15 cellular contexts compared by ENCODE assay signal in the genomic region with DNA sequence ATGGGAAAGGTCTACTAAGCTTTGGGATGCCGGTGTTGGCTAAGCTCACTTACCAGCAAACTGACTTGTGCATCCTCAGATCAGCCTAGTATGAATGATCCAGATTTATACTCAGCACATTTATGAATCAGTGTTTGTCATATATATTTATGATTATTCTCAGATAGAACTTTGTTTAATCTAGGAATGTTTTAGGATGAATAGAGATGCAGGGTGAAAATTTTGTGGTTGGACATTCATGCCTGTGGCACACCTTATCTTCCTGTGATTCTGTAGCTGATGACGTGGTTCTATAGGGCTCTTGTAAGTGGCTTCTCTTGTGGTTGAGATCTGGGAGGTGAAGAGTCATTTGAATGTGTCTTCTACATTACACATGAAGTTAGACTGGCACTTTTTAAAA. TPM values are rescaled to one million over a fixed set of nuclear protein-coding genes. Genes with fewer than 3 reads are reported as not detected.
DNase-seq lines count a peak whose midpoint lies in the region; ATAC-seq, FAIRE-seq and TF ChIP-seq lines count a peak whose summit lies in the region.
"Had no signal": no experiment of that assay in that cellular context is flagged by ENCODE, and none has a peak within 500 bp of the region (broad histone marks: within the 10 kb centered on the region; RNA-seq: fewer than 3 reads in every experiment).

No MANE protein-coding gene starts in this region.

- ATAC-seq in DND-41 (ENCODE audit: insufficient read depth, low read depth), result peak; percentile 57
- ATAC-seq in HG02678 (IDR thresholded peaks at IDR 0.05; ENCODE audit: unreplicated experiment), result no peak

- H3K9me3 ChIP-seq in DND-41 (ENCODE audit: insufficient read depth, low read length, severe bottlenecking), result no peaks in the 10 kb centered on the region
- H3K9me3 ChIP-seq in keratinocyte (ENCODE audit: control insufficient read depth, low read depth, low read length), result no peaks in the 10 kb centered on the region

- H3K4me2 ChIP-seq in DND-41 (ENCODE audit: insufficient read depth, low read length), result no peak overlapping the region
- peak overlapping the region; percentile 45 for H3K4me2 ChIP-seq in keratinocyte (ENCODE audit: control insufficient read depth, extremely low read depth, insufficient read depth, low read depth, low read length)

- H3K79me2 ChIP-seq in DND-41 (ENCODE audit: insufficient read depth, low read length) (no peaks in the 10 kb centered on the region), keratinocyte (ENCODE audit: control insufficient read depth, insufficient read depth, low read length) (peaks cover 12% of the 10 kb centered on the region)

- H3K36me3 ChIP-seq in DND-41 (ENCODE audit: insufficient read depth, low read length) (no peaks in the 10 kb centered on the region), keratinocyte (ENCODE audit: control insufficient read depth in 2 of 2, extremely low read depth in 1 of 2, insufficient read depth in 2 of 2, low read length in 2 of 2) (no peaks in the 10 kb centered on the region)

- no peaks in the 10 kb centered on the region for H3K27me3 ChIP-seq in DND-41 (ENCODE audit: insufficient read depth, low read length, poor library complexity)
- H3K27me3 ChIP-seq in keratinocyte (ENCODE audit: control insufficient read depth, extremely low read depth, insufficient read depth, low read length), result no peaks in the 10 kb centered on the region

- H3K27ac ChIP-seq in DND-41 (ENCODE audit: low read length), result no peak overlapping the region
- H3K27ac ChIP-seq in keratinocyte (ENCODE audit: control insufficient read depth, insufficient read depth, low read length), result peak overlapping the region; percentile 61

- no peaks in the 10 kb centered on the region for H3K9me1 ChIP-seq in keratinocyte (ENCODE audit: control insufficient read depth, extremely low read depth, insufficient read depth, low read length)

- TF ChIP-seq CTCF in DND-41 (IDR thresholded peaks at IDR 0.05; ENCODE audit: borderline replicate concordance, extremely low read depth, low read length, poor library complexity, severe bottlenecking) (no peak), keratinocyte (optimal IDR thresholded peaks at IDR 0.05 in 1 of 3, IDR thresholded peaks at IDR 0.05 in 1 of 3, conservative IDR thresholded peaks at IDR 0.05 in 1 of 3; ENCODE audit: extremely low read depth in 1 of 3, insufficient read depth in 2 of 3, low read length in 3 of 3) (no peak)

- dilution Hi-C loops in keratinocyte (cut with MboI; ENCODE audit: extremely low pct_ligation_motif_present, low sequenced_read_pairs), result no loop called here

- H2AFZ ChIP-seq in DND-41 (ENCODE audit: low read depth, low read length) (no peak overlapping the region), keratinocyte (ENCODE audit: control insufficient read depth, low read length) (no peak overlapping the region)

- H4K20me1 ChIP-seq in DND-41 (ENCODE audit: insufficient read depth, low read length) (no peaks in the 10 kb centered on the region), keratinocyte (ENCODE audit: control insufficient read depth, extremely low read depth, insufficient read depth, low read length) (no peaks in the 10 kb centered on the region)

- H3K9ac ChIP-seq in DND-41 (ENCODE audit: low read depth, low read length) (no peak overlapping the region), keratinocyte (ENCODE audit: control insufficient read depth, extremely low read depth, insufficient read depth, low read length) (no peak overlapping the region)

- no peak for DNase-seq in DND-41
- peak; percentile 87 for DNase-seq in HCEC 1CT
- peak; percentile 67 for DNase-seq in SW480 (ENCODE audit: low spot score)
- peak; percentile 98 for DNase-seq in keratinocyte (ENCODE audit: low read depth, low spot score)
- no peak for DNase-seq in activated T-cell treated with anti-CD3 and anti-CD28 coated beads, Interleukin-2, amount 50 U/mL, for 1 hour
- no peak for DNase-seq in NCI-H1105 treated with DMSO at 0.1 percent for 48 hours (lab: John Stamatoyannopoulos, UW)
- no peak for DNase-seq in retina
- DNase-seq: activated naive CD4-positive, alpha-beta T cell treated with Interleukin-2 at 50 U/mL for 16 hours; glutamatergic neuron; NCI-H1417 treated with DMSO at 0.1 percent for 48 hours; NCI-H748 treated with DMSO at 0.1 percent for 48 hours; occipital lobe; stimulated activated naive CD4-positive, alpha-beta T cell treated with Interleukin-2 at 50 U/mL for 16 hours had no signal

- FAIRE-seq in keratinocyte (lab: Jason Lieb, UNC), result peak; percentile 81

- H3K4me3 ChIP-seq in DND-41 (ENCODE audit: low read depth in 1 of 2, low read length in 2 of 2) (no peak overlapping the region), keratinocyte (ENCODE audit: control insufficient read depth in 2 of 3, extremely low read depth in 1 of 3, insufficient read depth in 2 of 3, low read depth in 1 of 3, low read length in 3 of 3) (no peak overlapping the region)
- H3K4me3 ChIP-seq: lung had no signal

- no peaks in the 10 kb centered on the region for H3K4me1 ChIP-seq in DND-41 (ENCODE audit: insufficient read depth, low read length)
- peaks cover 36% of the 10 kb centered on the region for H3K4me1 ChIP-seq in keratinocyte (ENCODE audit: control insufficient read depth, extremely low read depth, insufficient read depth, low read length)

RNA-seq across cellular contexts. Expression of a gene that starts 11.4 kb away (rescaled TPM):
- polyA plus RNA-seq in keratinocyte, result 14.2 to 20.2 TPM (median 16.8 TPM) in 3 replicates
- polyA plus RNA-seq in keratinocyte (2011; ENCODE audit: low read depth), result 2.9 TPM
- 14.3 and 20.2 TPM in 2 replicates for polyA plus RNA-seq in keratinocyte (2011; cell fraction: cytosol; rRNA removed)
- polyA plus RNA-seq in keratinocyte (2011; cell fraction: nucleus; rRNA removed), result 28.9 and 37.6 TPM in 2 replicates
- polyA plus RNA-seq in keratinocyte (2012; ENCODE audit: low replicate concordance), result 9.4 and 11.1 TPM in 2 replicates
- polyA minus RNA-seq in keratinocyte, result 32.4 to 41.1 TPM (median 36.0 TPM) in 3 replicates
- 14.6 TPM for polyA minus RNA-seq in keratinocyte (2011; cell fraction: cytosol; rRNA and poly(A)+ RNA removed)
- polyA minus RNA-seq in keratinocyte (2011; cell fraction: nucleus; rRNA and poly(A)+ RNA removed), result 30.4 and 39.5 TPM in 2 replicates

Comparison
In these comparisons a context has a peak if more than half of its experiments do, and no peak if none do; other contexts are left out.
1. DNase-seq: peak in HCEC 1CT (single experiment), SW480 (single experiment) and keratinocyte (single experiment); none in DND-41 (single experiment), activated T-cell treated with anti-CD3 and anti-CD28 coated beads, Interleukin-2, amount 50 U/mL, for 1 hour (single experiment), NCI-H1105 treated with DMSO at 0.1 percent for 48 hours (single experiment) and retina (single experiment).